In genomic region chr17:40596261-40596919, GRCh38 we compare ENCODE assay signal across 10 cellular contexts. TPM values are rescaled to one million over a fixed set of nuclear protein-coding genes. Genes with fewer than 3 reads are reported as not detected.
DNase-seq lines count a peak whose midpoint lies in the region; ATAC-seq lines count a peak whose summit lies in the region.
"Had no signal": no experiment of that assay in that cellular context is flagged by ENCODE, and none has a peak within 500 bp of the region (broad histone marks: within the 10 kb centered on the region; RNA-seq: fewer than 3 reads in every experiment).

No MANE protein-coding gene starts in this region.

- H3K4me1 Mint-ChIP-seq in activated CD8-positive, alpha-beta memory T cell treated with anti-CD3 and anti-CD28 coated beads, Interleukin-2, amount 10 ng/mL, durations not matched to agents 7 days and 5 days = peaks cover 55% of the 10 kb centered on the region
- peaks cover 60% of the 10 kb centered on the region for H3K4me1 Mint-ChIP-seq in activated T-helper 2 cell treated with anti-CD3 and anti-CD28 coated beads, Interferon-gamma antibody, Interleukin-2, Interleukin-4, amounts not matched to agents 10 μg/mL and 5 μg/mL and 100 μg/mL, durations not matched to agents 14 hours and 24 hours and 36 hours (ENCODE audit: low read depth)
- H3K4me1 Mint-ChIP-seq in stimulated activated memory B cell treated with anti-CD40 and anti-IgM and Interleukin-4, amounts not matched to agents 10 μg/mL and 1 μg/mL and 100 μg/mL, for 72 hours = peaks cover 69% of the 10 kb centered on the region

- ATAC-seq in activated CD8-positive, alpha-beta memory T cell treated with anti-CD3 and anti-CD28 coated beads, Interleukin-2, amount 10 ng/mL, durations not matched to agents 7 days and 5 days = peak; percentile 68
- peak; percentile 73 for ATAC-seq in stimulated activated memory B cell treated with anti-CD40 and anti-IgM and Interleukin-4, amounts not matched to agents 10 μg/mL and 1 μg/mL and 100 μg/mL, for 72 hours
- no peak for ATAC-seq in GM18870 (IDR thresholded peaks at IDR 0.05; ENCODE audit: unreplicated experiment)

- H3K4me3 Mint-ChIP-seq in activated CD8-positive, alpha-beta memory T cell treated with anti-CD3 and anti-CD28 coated beads, Interleukin-2, amount 10 ng/mL, durations not matched to agents 7 days and 5 days = no peak overlapping the region
- H3K4me3 Mint-ChIP-seq in activated T-helper 2 cell treated with anti-CD3 and anti-CD28 coated beads, Interferon-gamma antibody, Interleukin-2, Interleukin-4, amounts not matched to agents 10 μg/mL and 5 μg/mL and 100 μg/mL, durations not matched to agents 14 hours and 24 hours and 36 hours (ENCODE audit: low read depth) = no peak overlapping the region
- H3K4me3 Mint-ChIP-seq in stimulated activated memory B cell treated with anti-CD40 and anti-IgM and Interleukin-4, amounts not matched to agents 10 μg/mL and 1 μg/mL and 100 μg/mL, for 72 hours = peak overlapping the region; percentile 5

- no peak overlapping the region for H3K27ac ChIP-seq in substantia nigra (ENCODE audit: low read depth, low read length, poor library complexity, severe bottlenecking)

- no peaks in the 10 kb centered on the region for H3K27me3 Mint-ChIP-seq in activated CD8-positive, alpha-beta memory T cell treated with anti-CD3 and anti-CD28 coated beads, Interleukin-2, amount 10 ng/mL, durations not matched to agents 7 days and 5 days
- H3K27me3 Mint-ChIP-seq in activated T-helper 2 cell treated with anti-CD3 and anti-CD28 coated beads, Interferon-gamma antibody, Interleukin-2, Interleukin-4, amounts not matched to agents 10 μg/mL and 5 μg/mL and 100 μg/mL, durations not matched to agents 14 hours and 24 hours and 36 hours (ENCODE audit: low read depth) = no peaks in the 10 kb centered on the region
- no peaks in the 10 kb centered on the region for H3K27me3 Mint-ChIP-seq in stimulated activated memory B cell treated with anti-CD40 and anti-IgM and Interleukin-4, amounts not matched to agents 10 μg/mL and 1 μg/mL and 100 μg/mL, for 72 hours

- H3K27ac Mint-ChIP-seq in activated CD8-positive, alpha-beta memory T cell treated with anti-CD3 and anti-CD28 coated beads, Interleukin-2, amount 10 ng/mL, durations not matched to agents 7 days and 5 days = peak overlapping the region; percentile 77
- peak overlapping the region; percentile 74 for H3K27ac Mint-ChIP-seq in activated T-helper 2 cell treated with anti-CD3 and anti-CD28 coated beads, Interferon-gamma antibody, Interleukin-2, Interleukin-4, amounts not matched to agents 10 μg/mL and 5 μg/mL and 100 μg/mL, durations not matched to agents 14 hours and 24 hours and 36 hours
- H3K27ac Mint-ChIP-seq in stimulated activated memory B cell treated with anti-CD40 and anti-IgM and Interleukin-4, amounts not matched to agents 10 μg/mL and 1 μg/mL and 100 μg/mL, for 72 hours = peak overlapping the region; percentile 99

- H3K9me3 Mint-ChIP-seq in activated CD8-positive, alpha-beta memory T cell treated with anti-CD3 and anti-CD28 coated beads, Interleukin-2, amount 10 ng/mL, durations not matched to agents 7 days and 5 days (ENCODE audit: low read depth) = peaks cover 3% of the 10 kb centered on the region
- peaks cover 7% of the 10 kb centered on the region for H3K9me3 Mint-ChIP-seq in activated T-helper 2 cell treated with anti-CD3 and anti-CD28 coated beads, Interferon-gamma antibody, Interleukin-2, Interleukin-4, amounts not matched to agents 10 μg/mL and 5 μg/mL and 100 μg/mL, durations not matched to agents 14 hours and 24 hours and 36 hours
- H3K9me3 Mint-ChIP-seq in stimulated activated memory B cell treated with anti-CD40 and anti-IgM and Interleukin-4, amounts not matched to agents 10 μg/mL and 1 μg/mL and 100 μg/mL, for 72 hours = peaks cover 3% of the 10 kb centered on the region

- DNase-seq in activated CD8-positive, alpha-beta memory T cell treated with anti-CD3 and anti-CD28 coated beads, Interleukin-2, amount 10 ng/mL, durations not matched to agents 7 days and 5 days = peak; percentile 62
- DNase-seq in activated CD8-positive, alpha-beta memory T cell treated with anti-CD3 and anti-CD28 coated beads, Interleukin-2, amount 50 U/mL, for 48 hours = no peak
- DNase-seq in NCI-H345 (lab: John Stamatoyannopoulos, UW) (peak; percentile 60), substantia nigra (lab: John Stamatoyannopoulos, UW) (no peak), NCI-H146 (lab: John Stamatoyannopoulos, UW) (no peak)
- no peak for DNase-seq in activated T-helper 2 cell treated with anti-CD3 and anti-CD28 coated beads, Interferon-gamma antibody, Interleukin-2, Interleukin-4, amounts not matched to agents 10 μg/mL and 5 μg/mL and 100 μg/mL, durations not matched to agents 14 hours and 24 hours and 36 hours (ENCODE audit: low spot score)
- DNase-seq: DMS79 treated with DMSO at 0.1 percent for 48 hours had no signal

- intact Hi-C loops in activated T-helper 2 cell treated with anti-CD3 and anti-CD28 coated beads, Interferon-gamma antibody, Interleukin-2, Interleukin-4, amounts not matched to agents 10 μg/mL and 5 μg/mL and 100 μg/mL, durations not matched to agents 14 hours and 24 hours and 36 hours (cut with micrococcal nuclease) = no loop called here

- CTCF ChIA-PET in activated CD8-positive, alpha-beta memory T cell treated with anti-CD3 and anti-CD28 coated beads, Interleukin-2, amount 10 ng/mL, durations not matched to agents 7 days and 5 days (lab: Charles Lee) = interaction anchor here (1.4 to 1.7 kb wide), 2 partner anchors 11 to 36 kb away, joined by 3 to 6 read pairs; no protein-coding TSS in a partner anchor

- peaks cover 11% of the 10 kb centered on the region for H3K36me3 Mint-ChIP-seq in activated CD8-positive, alpha-beta memory T cell treated with anti-CD3 and anti-CD28 coated beads, Interleukin-2, amount 10 ng/mL, durations not matched to agents 7 days and 5 days
- H3K36me3 Mint-ChIP-seq in activated T-helper 2 cell treated with anti-CD3 and anti-CD28 coated beads, Interferon-gamma antibody, Interleukin-2, Interleukin-4, amounts not matched to agents 10 μg/mL and 5 μg/mL and 100 μg/mL, durations not matched to agents 14 hours and 24 hours and 36 hours (ENCODE audit: low read depth) = peaks cover 11% of the 10 kb centered on the region
- H3K36me3 Mint-ChIP-seq in stimulated activated memory B cell treated with anti-CD40 and anti-IgM and Interleukin-4, amounts not matched to agents 10 μg/mL and 1 μg/mL and 100 μg/mL, for 72 hours = no peaks in the 10 kb centered on the region

RNA-seq across cellular contexts. Expression of gene CCR7, which starts 31.1 kb away (rescaled TPM):
- 10 to 100 TPM; 43.5 to 83.9 TPM for total RNA-seq in activated CD8-positive, alpha-beta memory T cell treated with anti-CD3 and anti-CD28 coated beads, Interleukin-2, amount 10 ng/mL, durations not matched to agents 7 days and 5 days
- 367 and 374 TPM in 2 replicates for total RNA-seq in activated T-helper 2 cell treated with anti-CD3 and anti-CD28 coated beads, Interferon-gamma antibody, Interleukin-2, Interleukin-4, amounts not matched to agents 10 μg/mL and 5 μg/mL and 100 μg/mL, durations not matched to agents 14 hours and 24 hours and 36 hours
- total RNA-seq: myocyte had no signal

RNA-seq across cellular contexts. Expression of gene SMARCE1, which starts 51.2 kb away (rescaled TPM):
- total RNA-seq in activated CD8-positive, alpha-beta memory T cell treated with anti-CD3 and anti-CD28 coated beads, Interleukin-2, amount 10 ng/mL, durations not matched to agents 7 days and 5 days = 100 to 1,000 TPM in 1 of 2 experiments, 10 to 100 TPM in 1; 90.7 to 110 TPM
- total RNA-seq in activated T-helper 2 cell treated with anti-CD3 and anti-CD28 coated beads, Interferon-gamma antibody, Interleukin-2, Interleukin-4, amounts not matched to agents 10 μg/mL and 5 μg/mL and 100 μg/mL, durations not matched to agents 14 hours and 24 hours and 36 hours = 126 and 131 TPM in 2 replicates

Comparison
In these comparisons a context has a peak if more than half of its experiments do, and no peak if none do; other contexts are left out.
1. DNase-seq: peak in activated CD8-positive, alpha-beta memory T cell treated with anti-CD3 and anti-CD28 coated beads, Interleukin-2, amount 10 ng/mL, durations not matched to agents 7 days and 5 days (single experiment) and NCI-H345 (single experiment); none in activated CD8-positive, alpha-beta memory T cell treated with anti-CD3 and anti-CD28 coated beads, Interleukin-2, amount 50 U/mL, for 48 hours (single experiment), activated T-helper 2 cell treated with anti-CD3 and anti-CD28 coated beads, Interferon-gamma antibody, Interleukin-2, Interleukin-4, amounts not matched to agents 10 μg/mL and 5 μg/mL and 100 μg/mL, durations not matched to agents 14 hours and 24 hours and 36 hours (single experiment), substantia nigra (0 of 49) and NCI-H146 (single experiment).
2. Peak in every context shown above with its lines, with median percentiles within 50 percentile points of each other: H3K27ac Mint-ChIP-seq.